7 cellular contexts compared by ENCODE assay signal in the genomic region with DNA sequence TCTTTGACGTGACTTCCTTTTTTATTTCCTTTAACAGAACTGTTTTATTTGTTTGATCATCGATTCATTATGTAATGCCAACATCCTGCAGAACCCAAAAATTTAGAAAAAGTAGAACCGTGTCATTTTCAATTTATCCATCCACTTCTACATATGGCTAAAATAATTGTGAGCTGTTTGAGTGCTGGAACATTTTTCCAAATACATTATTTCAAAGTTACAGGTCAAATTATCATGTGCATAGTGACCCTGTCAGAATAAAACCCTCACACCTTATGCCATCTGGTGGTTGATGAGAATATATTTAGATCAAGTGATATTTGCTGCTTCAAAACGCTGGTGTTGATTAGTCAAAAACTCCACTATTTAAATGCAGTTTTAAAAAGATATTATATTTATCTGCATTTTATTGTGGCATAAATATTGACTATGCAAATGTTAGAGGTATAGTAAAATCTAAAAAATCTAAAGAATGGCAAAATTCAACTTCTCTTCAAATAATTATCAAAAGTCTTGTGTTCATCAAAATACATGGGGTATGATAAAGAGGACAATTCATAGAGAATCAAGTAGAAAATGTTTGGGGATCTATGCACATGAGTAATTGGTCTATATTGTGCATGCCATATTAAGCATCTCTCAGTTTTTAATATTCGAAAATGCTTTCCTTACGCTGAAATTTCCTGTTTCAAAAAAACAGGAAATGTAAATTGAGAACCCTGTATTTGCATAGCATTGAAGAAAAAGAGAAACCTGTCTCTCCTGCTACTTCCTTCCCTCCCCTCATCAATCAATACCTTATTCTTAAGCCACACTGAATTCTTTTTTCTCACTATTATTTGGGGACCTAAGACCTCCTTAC. TPM values are rescaled to one million over a fixed set of nuclear protein-coding genes. Genes with fewer than 3 reads are reported as not detected.
A peak's percentile ranks its signal among the peaks of the same experiment; 100 is the strongest.
DNase-seq lines count a peak whose midpoint lies in the region; ATAC-seq and TF ChIP-seq lines count a peak whose summit lies in the region.

No MANE protein-coding gene starts in this region.

- no peaks in the 10 kb centered on the region for H3K27me3 Mint-ChIP-seq in endodermal cell (ENCODE audit: insufficient read depth)
- peaks cover 6% of the 10 kb centered on the region for H3K27me3 Mint-ChIP-seq in nephron progenitor cell (ENCODE audit: low read depth, poor library complexity)

- TF ChIP-seq CTCF in endodermal cell (conservative IDR thresholded peaks at IDR 0.05): peak; percentile 74
- TF ChIP-seq CTCF in nephron progenitor cell (IDR thresholded peaks at IDR 0.05): peak; percentile 47

- H3K36me3 ChIP-seq in endodermal cell (ENCODE audit: control insufficient read depth, insufficient read depth, low read length): no peaks in the 10 kb centered on the region

- no peaks in the 10 kb centered on the region for H3K9me3 Mint-ChIP-seq in endodermal cell
- no peaks in the 10 kb centered on the region for H3K9me3 Mint-ChIP-seq in nephron progenitor cell

- H3K9ac ChIP-seq in endodermal cell (ENCODE audit: extremely low read depth, low read length, poor library complexity, severe bottlenecking): no peak overlapping the region

- H3K4me3 Mint-ChIP-seq in endodermal cell (no peak overlapping the region), nephron progenitor cell (no peak overlapping the region)

- H3K4me1 Mint-ChIP-seq in endodermal cell: peaks cover 23% of the 10 kb centered on the region
- H3K4me1 Mint-ChIP-seq in nephron progenitor cell: peaks cover 37% of the 10 kb centered on the region

- H3K27me3 ChIP-seq in endodermal cell (ENCODE audit: control insufficient read depth, insufficient read depth, low read length, poor library complexity, severe bottlenecking): no peaks in the 10 kb centered on the region

- peak overlapping the region; percentile 46 for H3K27ac Mint-ChIP-seq in endodermal cell
- H3K27ac Mint-ChIP-seq in nephron progenitor cell: no peak overlapping the region

- H3K9me3 ChIP-seq in endodermal cell (ENCODE audit: control insufficient read depth, low read length): no peaks in the 10 kb centered on the region

- 62 to 73% methylated on average over 2 to 5 of the region's 6 CpGs for WGBS in endodermal cell (ENCODE audit: insufficient coverage in 1 of 2, insufficient read length in 1 of 2), 2 experiments

- no peak overlapping the region for H3K27ac ChIP-seq in endodermal cell (ENCODE audit: low read depth, low read length)

- H3K36me3 Mint-ChIP-seq in endodermal cell (ENCODE audit: low read depth): no peaks in the 10 kb centered on the region
- no peaks in the 10 kb centered on the region for H3K36me3 Mint-ChIP-seq in nephron progenitor cell (ENCODE audit: low read depth)

- DNase-seq in DMS153 treated with DMSO at 0.1 percent for 48 hours (lab: John Stamatoyannopoulos, UW; ENCODE audit: unreplicated experiment) (peak; percentile 83), HPDE6-E6E7 (ENCODE audit: extremely low spot score) (peak; percentile 31), RKO (ENCODE audit: low spot score) (peak; percentile 50), endodermal cell (no peak), nephron progenitor cell (no peak), MV-4-11 (lab: John Stamatoyannopoulos, UW) (no peak)

- no peak for ATAC-seq in GM18870 (IDR thresholded peaks at IDR 0.05; ENCODE audit: unreplicated experiment)

- H3K4me1 ChIP-seq in endodermal cell (ENCODE audit: control insufficient read depth, insufficient read depth, low read length): peaks cover 10% of the 10 kb centered on the region

- no peak overlapping the region for H3K4me3 ChIP-seq in endodermal cell (ENCODE audit: low read length)

RNA-seq across cellular contexts. Expression of a gene that starts 39.7 kb away (rescaled TPM):
- not detected for total RNA-seq in endodermal cell
- polyA plus RNA-seq in endodermal cell (2013, experiment 1 of 2): not detected
- not detected for polyA plus RNA-seq in endodermal cell (2013, experiment 2 of 2)

Comparison
In these comparisons a context has a peak if more than half of its experiments do, and no peak if none do; other contexts are left out.
1. DNase-seq: peak in DMS153 treated with DMSO at 0.1 percent for 48 hours (single experiment), HPDE6-E6E7 (single experiment) and RKO (single experiment); none in endodermal cell (single experiment), nephron progenitor cell (single experiment) and MV-4-11 (single experiment).